1 cellular context compared by ENCODE assay signal in the genomic region with DNA sequence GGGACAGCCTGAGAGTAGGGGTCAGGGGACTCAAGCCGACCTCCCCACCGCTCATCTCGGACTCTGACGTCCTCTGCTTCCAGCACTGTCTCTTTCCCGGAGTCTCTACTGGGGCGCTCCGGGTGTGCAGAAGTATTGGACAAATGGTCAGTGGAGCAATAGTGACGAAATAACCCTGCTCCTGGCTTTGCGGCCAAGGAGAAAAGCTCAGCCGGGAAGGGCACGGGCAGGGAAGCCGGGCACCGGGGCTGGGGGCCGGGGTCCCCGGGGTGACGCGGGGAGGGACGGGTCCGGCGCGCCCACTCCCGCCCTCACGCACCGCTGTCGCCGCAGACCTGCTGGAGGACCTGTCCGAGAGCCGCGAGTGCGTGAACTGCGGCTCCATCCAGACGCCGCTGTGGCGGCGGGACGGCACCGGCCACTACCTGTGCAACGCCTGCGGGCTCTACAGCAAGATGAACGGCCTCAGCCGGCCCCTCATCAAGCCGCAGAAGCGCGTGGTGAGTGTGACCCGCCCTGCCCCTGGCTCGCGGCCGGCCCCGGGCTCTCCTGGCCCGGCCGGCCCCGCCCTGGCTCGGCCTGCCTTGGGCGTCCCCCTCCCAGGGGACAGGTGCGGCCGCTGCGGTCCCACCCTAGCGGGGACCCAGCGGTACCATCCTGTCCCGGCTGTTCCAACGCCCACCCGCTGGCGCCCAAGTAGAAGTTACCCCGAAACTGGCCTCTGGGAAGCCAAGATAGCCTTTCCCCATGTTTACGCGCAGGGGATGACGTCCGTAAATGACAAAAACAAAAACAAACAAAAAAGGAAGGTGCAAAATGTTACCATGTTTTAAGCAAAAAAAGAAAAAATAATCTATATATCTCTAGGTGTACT.
TF ChIP-seq lines count a peak whose summit lies in the region.

No MANE protein-coding gene starts in this region.

TF ChIP-seq in SK-N-SH, 30 proteins besides CTCF, POLR2A, EP300 and RAD21:
- TF ChIP-seq YY1 (IDR thresholded peaks at IDR 0.05; ENCODE audit: low read depth), result no peak
- no peak for TF ChIP-seq FOXJ3 (CRISPR knock-in tag; IDR thresholded peaks at IDR 0.05)
- TF ChIP-seq, protein P1, sequence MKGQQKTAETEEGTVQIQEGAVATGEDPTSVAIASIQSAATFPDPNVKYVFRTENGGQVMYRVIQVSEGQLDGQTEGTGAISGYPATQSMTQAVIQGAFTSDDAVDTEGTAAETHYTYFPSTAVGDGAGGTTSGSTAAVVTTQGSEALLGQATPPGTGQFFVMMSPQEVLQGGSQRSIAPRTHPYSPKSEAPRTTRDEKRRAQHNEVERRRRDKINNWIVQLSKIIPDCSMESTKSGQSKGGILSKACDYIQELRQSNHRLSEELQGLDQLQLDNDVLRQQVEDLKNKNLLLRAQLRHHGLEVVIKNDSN (IDR thresholded peaks at IDR 0.05; ENCODE audit: borderline replicate concordance, low read depth), result no peak
- no peak for TF ChIP-seq MXI1 (IDR thresholded peaks at IDR 0.05; ENCODE audit: low read depth, low read length)
- TF ChIP-seq SIN3A (IDR thresholded peaks at IDR 0.05; ENCODE audit: borderline replicate concordance, low read depth, low read length), result no peak
- TF ChIP-seq TAF1 (IDR thresholded peaks at IDR 0.05; ENCODE audit: borderline replicate concordance, low read depth, low read length), result no peak
- TF ChIP-seq RXRA (IDR thresholded peaks at IDR 0.05; ENCODE audit: borderline replicate concordance, low read depth), result no peak
